ENCODE assay signal across 8 cellular contexts in the genomic region with DNA sequence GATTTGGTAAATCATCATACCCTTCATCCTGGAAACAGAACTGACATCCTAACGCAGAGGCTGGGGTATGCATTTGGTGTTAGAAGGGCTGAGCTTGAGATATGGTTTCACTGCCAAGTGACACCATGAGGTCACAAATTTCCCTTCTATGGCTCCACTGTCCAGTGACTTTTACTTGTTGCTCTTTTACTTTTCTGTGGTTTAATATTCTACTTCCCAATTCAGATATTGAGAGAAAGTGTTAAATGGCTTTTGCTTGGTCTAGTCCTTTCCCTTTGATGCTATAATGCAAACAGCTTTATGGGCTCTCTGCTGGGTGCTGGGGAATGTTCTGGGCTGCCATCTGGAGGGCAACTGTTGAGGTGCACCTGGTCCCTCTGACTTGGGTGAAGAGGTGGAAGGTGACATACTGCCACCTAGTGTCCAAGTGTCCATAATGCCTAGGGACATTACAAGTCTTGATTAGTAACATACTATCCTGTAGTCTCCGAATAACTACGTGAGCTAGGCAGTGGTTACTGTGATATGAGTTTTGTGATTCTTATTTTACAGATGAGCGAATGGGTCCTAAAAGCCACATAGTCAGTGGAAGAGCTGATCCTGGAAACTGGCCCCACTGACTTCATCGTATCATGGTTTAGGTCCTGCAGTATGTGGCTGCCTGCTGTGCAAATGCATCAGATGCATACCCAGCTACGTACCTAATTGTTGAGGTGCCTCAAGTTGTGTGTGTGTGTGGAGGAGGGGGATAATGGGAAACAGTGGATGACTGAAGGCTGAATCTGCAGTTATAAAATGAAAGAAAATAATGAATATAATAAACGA.
DNase-seq lines count a peak whose midpoint lies in the region; ATAC-seq and TF ChIP-seq lines count a peak whose summit lies in the region.

No MANE protein-coding gene starts in this region.

- 22% methylated on average over 7 of the region's 7 CpGs for WGBS in right lobe of liver (ENCODE audit: insufficient coverage, low coverage, low lambda C conversion rate, missing lambda C conversion rate)

- ATAC-seq in GM19452 (IDR thresholded peaks at IDR 0.05; ENCODE audit: unreplicated experiment) (peak; percentile 93), HG03520 (IDR thresholded peaks at IDR 0.05; ENCODE audit: unreplicated experiment) (peak; percentile 85), right lobe of liver (peak; percentile 100)
- ATAC-seq in activated CD4-positive, alpha-beta T cell treated with anti-CD3 and anti-CD28 coated beads for 36 hours: peak; percentile 99

- peak; percentile 73 to 82 (median 80) for DNase-seq in CD4-positive, alpha-beta memory T cell
- DNase-seq in NCI-H526 (lab: John Stamatoyannopoulos, UW) (peak; percentile 86 to 95), coronary artery (ENCODE audit: low spot score) (peak; percentile 80), right lobe of liver (peak; percentile 77 to 91 (median 81))
- peak; percentile 90 for DNase-seq in activated CD4-positive, alpha-beta T cell treated with anti-CD3 and anti-CD28 coated beads for 36 hours
- DNase-seq in stimulated activated CD8-positive, alpha-beta memory T cell treated with anti-CD3 and anti-CD28 coated beads, Interleukin-12 subunit alpha, Interleukin-12 subunit beta, amount 100 ng/mL, for 1 hour (ENCODE audit: low read depth): peak; percentile 66

- no peak overlapping the region for H3K27ac ChIP-seq in CD4-positive, alpha-beta memory T cell (ENCODE audit: low read depth, low read length)
- no peak overlapping the region for H3K27ac ChIP-seq in coronary artery
- H3K27ac ChIP-seq in right lobe of liver: no peak overlapping the region

- no peak overlapping the region for H3K4me3 Mint-ChIP-seq in CD4-positive, alpha-beta memory T cell
- H3K4me3 Mint-ChIP-seq in activated CD4-positive, alpha-beta T cell treated with anti-CD3 and anti-CD28 coated beads for 36 hours: no peak overlapping the region

- intact Hi-C loops in CD4-positive, alpha-beta memory T cell (cut with micrococcal nuclease): loop anchor here (1.0 to 5.0 kb wide), 3 partner anchors 45 to 1130 kb away; partner anchors contain the start of gene FJX1
- intact Hi-C loops in activated CD4-positive, alpha-beta T cell treated with anti-CD3 and anti-CD28 coated beads for 36 hours (cut with DNase I, micrococcal nuclease): loop anchor here (1.0 to 10.0 kb wide), 6 partner anchors 45 to 1132 kb away; partner anchors contain the start of genes COMMD9 (in 1 of the 2), FJX1 (in 1 of the 2) and TRAF6 (in 1 of the 2)
- intact Hi-C loops in right lobe of liver (cut with DNase I): loop anchor here in 1 of 2 donors (5.0 kb wide), 1 partner anchor 45 kb away; no protein-coding TSS in a partner anchor

- no peaks in the 10 kb centered on the region for H3K27me3 ChIP-seq in CD4-positive, alpha-beta memory T cell (ENCODE audit: insufficient read depth, low read length)
- H3K27me3 ChIP-seq in right lobe of liver: no peaks in the 10 kb centered on the region

- H3K27me3 Mint-ChIP-seq in CD4-positive, alpha-beta memory T cell: peaks cover 15 to 31% of the 10 kb centered on the region in 2 donors
- peaks cover 27% of the 10 kb centered on the region for H3K27me3 Mint-ChIP-seq in activated CD4-positive, alpha-beta T cell treated with anti-CD3 and anti-CD28 coated beads for 36 hours

- H3K9me3 ChIP-seq in CD4-positive, alpha-beta memory T cell (ENCODE audit: control insufficient read depth in 1 of 2, low read length in 2 of 2): no peaks in the 10 kb centered on the region
- no peaks in the 10 kb centered on the region for H3K9me3 ChIP-seq in right lobe of liver

- peaks cover 0 to 2% (median 0%) of the 10 kb centered on the region in 8 donors for H3K9me3 Mint-ChIP-seq in CD4-positive, alpha-beta memory T cell
- H3K9me3 Mint-ChIP-seq in activated CD4-positive, alpha-beta T cell treated with anti-CD3 and anti-CD28 coated beads for 36 hours (ENCODE audit: low read depth): no peaks in the 10 kb centered on the region

- no peaks in the 10 kb centered on the region for H3K36me3 Mint-ChIP-seq in CD4-positive, alpha-beta memory T cell
- no peaks in the 10 kb centered on the region for H3K36me3 Mint-ChIP-seq in activated CD4-positive, alpha-beta T cell treated with anti-CD3 and anti-CD28 coated beads for 36 hours (ENCODE audit: low read depth)

- TF ChIP-seq CTCF in coronary artery (IDR thresholded peaks at IDR 0.05): peak; percentile 80
- TF ChIP-seq CTCF in right lobe of liver (IDR thresholded peaks at IDR 0.05): peak; percentile 97 to 100 (median 98)

- H3K27ac Mint-ChIP-seq in CD4-positive, alpha-beta memory T cell: no peak overlapping the region
- no peak overlapping the region for H3K27ac Mint-ChIP-seq in activated CD4-positive, alpha-beta T cell treated with anti-CD3 and anti-CD28 coated beads for 36 hours

- no peaks in the 10 kb centered on the region for H3K4me1 ChIP-seq in CD4-positive, alpha-beta memory T cell (ENCODE audit: insufficient read depth, low read length)
- H3K4me1 ChIP-seq in right lobe of liver: peaks cover 0 to 3% (median 0%) of the 10 kb centered on the region in 4 donors

- no peak for TF ChIP-seq POLR2A in right lobe of liver (IDR thresholded peaks at IDR 0.05)

- H3K4me1 Mint-ChIP-seq in CD4-positive, alpha-beta memory T cell: peaks cover 6 to 11% (median 8%) of the 10 kb centered on the region in 4 donors
- peaks cover 8% of the 10 kb centered on the region for H3K4me1 Mint-ChIP-seq in activated CD4-positive, alpha-beta T cell treated with anti-CD3 and anti-CD28 coated beads for 36 hours

- no peak overlapping the region for H3K4me3 ChIP-seq in CD4-positive, alpha-beta memory T cell (ENCODE audit: low read length in 2 of 2)
- H3K4me3 ChIP-seq in coronary artery (no peak overlapping the region), right lobe of liver (no peak overlapping the region)

- CTCF ChIA-PET in CD4-positive, alpha-beta memory T cell (lab: Charles Lee; ENCODE audit: partially characterized antibody): interaction anchor here (0.6 to 10.2 kb wide), 31 partner anchors 10 to 1912 kb away, joined by 3 to 259 read pairs (median 5); partner anchors contain the start of gene RAG1
- CTCF ChIA-PET in activated CD4-positive, alpha-beta T cell treated with anti-CD3 and anti-CD28 coated beads for 36 hours (lab: Charles Lee): interaction anchor here (0.5 to 7.1 kb wide), 48 partner anchors 9 to 458 kb away, joined by 3 to 158 read pairs (median 4); partner anchors contain the start of genes COMMD9 and RAG1

- POLR2A ChIA-PET in CD4-positive, alpha-beta memory T cell (lab: Charles Lee; ENCODE audit: partially characterized antibody): interaction anchor here (1.1 to 1.5 kb wide), 2 partner anchors 183 to 456 kb away, joined by 3 to 7 read pairs; no protein-coding TSS in a partner anchor
- POLR2A ChIA-PET in activated CD4-positive, alpha-beta T cell treated with anti-CD3 and anti-CD28 coated beads for 36 hours (lab: Charles Lee): no interaction called here

- H3K36me3 ChIP-seq in CD4-positive, alpha-beta memory T cell (ENCODE audit: insufficient read depth, low read length): no peaks in the 10 kb centered on the region
- H3K36me3 ChIP-seq in right lobe of liver: no peaks in the 10 kb centered on the region
